In genomic region chr18:13216732-13217465, GRCh38 we compare ENCODE assay signal across 8 cellular contexts. TPM values are rescaled to one million over a fixed set of nuclear protein-coding genes. Genes with fewer than 3 reads are reported as not detected.
DNase-seq lines count a peak whose midpoint lies in the region; ATAC-seq and TF ChIP-seq lines count a peak whose summit lies in the region.

No MANE protein-coding gene starts in this region.

- H3K27ac ChIP-seq in left lung, result no peak overlapping the region

- H3K4me3 ChIP-seq in left lung, result peak overlapping the region; percentile 59 to 60

- H3K9me3 ChIP-seq in left lung, result no peaks in the 10 kb centered on the region

- ATAC-seq in HG02642 (IDR thresholded peaks at IDR 0.05; ENCODE audit: poor library complexity, unreplicated experiment) (peak; percentile 61), T-cell (replicated peaks in 1 of 4) (peak; percentile 56 to 69 (median 68)), left lung (peak; percentile 51), HG03378 (IDR thresholded peaks at IDR 0.05; ENCODE audit: unreplicated experiment) (no peak)

- H3K36me3 Mint-ChIP-seq in T-cell (no peaks in the 10 kb centered on the region), brain (no peaks in the 10 kb centered on the region)

- H3K9me3 Mint-ChIP-seq in T-cell, result no peaks in the 10 kb centered on the region
- H3K9me3 Mint-ChIP-seq in brain, result peaks cover 0 to 4% (median 0%) of the 10 kb centered on the region in 5 experiments

- DNase-seq in D341Med (ENCODE audit: low spot score) (peak; percentile 91), T-cell (peak in 26 of 34 experiments; percentile 16 to 57 (median 34)), left lung (peak in 1 of 2 donors; percentile 80), H4 (ENCODE audit: low spot score) (no peak)
- DNase-seq in stimulated activated CD4-positive, alpha-beta T cell treated with anti-CD3 and anti-CD28 coated beads, TNF-alpha, amount 100 ng/mL, for 24 hours (ENCODE audit: low read depth in 3 of 3), result peak; percentile 4 to 50 (median 24)

- peaks cover 19 to 55% of the 10 kb centered on the region in 2 donors for H3K4me1 ChIP-seq in left lung

- CTCF ChIA-PET in T-cell (lab: Charles Lee), result interaction anchor here (0.7 to 1.7 kb wide), 27 partner anchors 8 to 596 kb away, joined by 3 to 8 read pairs (median 4); partner anchors contain the start of gene CEP192 (in 1 of the 2)

- H3K27ac Mint-ChIP-seq in T-cell, result peak overlapping the region; percentile 74 to 88
- peak overlapping the region; percentile 83 to 97 (median 90) for H3K27ac Mint-ChIP-seq in brain

- H3K27me3 ChIP-seq in left lung, result peaks cover 0 to 76% of the 10 kb centered on the region in 2 donors

- H3K36me3 ChIP-seq in left lung, result no peaks in the 10 kb centered on the region

- intact Hi-C loops in left lung (cut with DNase I), result loop anchor here in 1 of 2 donors (5.0 to 10.0 kb wide), 2 partner anchors 315 to 418 kb away; no protein-coding TSS in a partner anchor

- H3K4me1 Mint-ChIP-seq in T-cell, result peaks cover 36 to 38% (median 37%) of the 10 kb centered on the region in 3 donors
- peaks cover 40% of the 10 kb centered on the region for H3K4me1 Mint-ChIP-seq in brain

- H3K4me3 Mint-ChIP-seq in T-cell, result peak overlapping the region; percentile 85 to 89 (median 86)
- peak overlapping the region; percentile 85 to 94 (median 90) for H3K4me3 Mint-ChIP-seq in brain

- TF ChIP-seq CTCF in brain (conservative IDR thresholded peaks at IDR 0.05) (peak in 1 of 2 experiments; percentile 45), left lung (IDR thresholded peaks at IDR 0.05) (peak in 1 of 2 donors; percentile 9)

- POLR2A ChIA-PET in T-cell (lab: Charles Lee), result interaction anchor here in 1 of 2 donors (0.9 to 1.1 kb wide), 2 partner anchors 15 to 162 kb away, joined by 3 to 5 read pairs; no protein-coding TSS in a partner anchor

- H3K27me3 Mint-ChIP-seq in T-cell, result peaks cover 7 to 19% of the 10 kb centered on the region in 2 donors
- peaks cover 29% of the 10 kb centered on the region for H3K27me3 Mint-ChIP-seq in brain

RNA-seq across cellular contexts. Expression of gene LDLRAD4, which starts 1.7 kb away (rescaled TPM):
- total RNA-seq in T-cell, result 10 to 100 TPM; 57.6 to 80.8 (median 72.4) TPM
- polyA plus RNA-seq in brain (ENCODE audit: insufficient read depth, low read depth, low replicate concordance), result 20.2 TPM
- 10 to 100 TPM; 22.6 to 26.6 TPM for total RNA-seq in left lung
- total RNA-seq in H4 (2014; rRNA removed; shearing (Covaris generic)), result 5.5 and 6.9 TPM in 2 replicates
